In genomic region chr9:120579139-120579749, GRCh38 we compare ENCODE assay signal across 8 cellular contexts. TPM values are rescaled to one million over a fixed set of nuclear protein-coding genes. Genes with fewer than 3 reads are reported as not detected.
DNase-seq lines count a peak whose midpoint lies in the region; ATAC-seq, FAIRE-seq and TF ChIP-seq lines count a peak whose summit lies in the region.

No MANE protein-coding gene starts in this region.

- H3K9me1 ChIP-seq in endothelial cell of umbilical vein (replicated peaks; ENCODE audit: control insufficient read depth, extremely low read depth, insufficient read depth, low read length) = no peaks in the 10 kb centered on the region

- POLR2A ChIA-PET in RWPE1 (lab: Yijun Ruan, JAX; ENCODE audit: low non-redundant PET) = interaction anchor here (0.6 kb wide), 1 partner anchor 19 kb away, joined by 7 read pairs; no protein-coding TSS in a partner anchor
- POLR2A ChIA-PET in endothelial cell of umbilical vein (lab: Charles Lee) = no interaction called here

- peaks cover 53% of the 10 kb centered on the region for H3K79me2 ChIP-seq in endothelial cell of umbilical vein (ENCODE audit: control insufficient read depth, insufficient read depth, low read length)

- no peaks in the 10 kb centered on the region for H3K27me3 ChIP-seq in endothelial cell of umbilical vein (ENCODE audit: control insufficient read depth in 2 of 2, insufficient read depth in 2 of 2, low read length in 2 of 2)

- peaks cover 9% of the 10 kb centered on the region for H3K9me3 Mint-ChIP-seq in nephron progenitor cell

- no peaks in the 10 kb centered on the region for H3K36me3 ChIP-seq in endothelial cell of umbilical vein (ENCODE audit: control insufficient read depth in 2 of 2, extremely low read depth in 1 of 2, insufficient read depth in 2 of 2, low read length in 2 of 2)

- dilution Hi-C loops in endothelial cell of umbilical vein (cut with MboI; ENCODE audit: extremely low pct_ligation_motif_present, low sequenced_read_pairs) = no loop called here

- peak overlapping the region; percentile 86 for H3K4me2 ChIP-seq in endothelial cell of umbilical vein (ENCODE audit: insufficient read depth, low read length)

- H3K27ac ChIP-seq in RWPE1 (peak overlapping the region; percentile 76), endothelial cell of umbilical vein (ENCODE audit: insufficient read depth, low read depth, low read length) (peak overlapping the region; percentile 64)

- peaks cover 13% of the 10 kb centered on the region for H3K4me1 ChIP-seq in endothelial cell of umbilical vein (ENCODE audit: control insufficient read depth, extremely low read depth, insufficient read depth, low read length)

- TF ChIP-seq CTCF in RWPE1 (conservative IDR thresholded peaks at IDR 0.05; ENCODE audit: low read depth) (no peak), endothelial cell of umbilical vein (IDR thresholded peaks at IDR 0.05; ENCODE audit: extremely low read depth in 1 of 2, insufficient read depth in 1 of 2, low read depth in 1 of 2, low read length in 2 of 2) (no peak), nephron progenitor cell (IDR thresholded peaks at IDR 0.05) (no peak)

- H3K36me3 Mint-ChIP-seq in nephron progenitor cell (ENCODE audit: low read depth) = peaks cover 23% of the 10 kb centered on the region

- DNase-seq in stimulated activated CD4-positive, alpha-beta T cell treated with anti-CD3 and anti-CD28 coated beads, Interleukin-15, amount 100 ng/mL, for 24 hours = peak; percentile 20
- no peak for DNase-seq in stimulated activated CD4-positive, alpha-beta T cell treated with anti-CD3 and anti-CD28 coated beads, Interleukin-4, amount 100 ng/mL, for 4 hours
- peak; percentile 68 for DNase-seq in RWPE1 (ENCODE audit: low spot score)
- DNase-seq in endothelial cell of umbilical vein (ENCODE audit: low read depth, low spot score) = peak; percentile 2
- no peak for DNase-seq in nephron progenitor cell
- DNase-seq in SKM-1 treated with dmso at 0.1 percent for 144 hours (lab: John Stamatoyannopoulos, UW; ENCODE audit: unreplicated experiment) = no peak
- DNase-seq in NCI-H226 = no peak

- H3K4me3 Mint-ChIP-seq in nephron progenitor cell = peak overlapping the region; percentile 98

- no peaks in the 10 kb centered on the region for H4K20me1 ChIP-seq in endothelial cell of umbilical vein (replicated peaks; ENCODE audit: control insufficient read depth, extremely low read depth, insufficient read depth, low read length)

- BruUV-seq in endothelial cell of umbilical vein (replicated peaks; lab: Mats Ljungman, UMichigan) = TSS peak; percentile 15

- H3K4me3 ChIP-seq in endothelial cell of umbilical vein (replicated peaks in 1 of 3; ENCODE audit: insufficient read depth in 1 of 3, low read depth in 1 of 3, low read length in 3 of 3) = peak overlapping the region; percentile 73 to 76 (median 75)

- no peak for FAIRE-seq in endothelial cell of umbilical vein (lab: Jason Lieb, UNC)

- peaks cover 28% of the 10 kb centered on the region for H3K4me1 Mint-ChIP-seq in nephron progenitor cell

- no peak for TF ChIP-seq POLR2A in endothelial cell of umbilical vein (IDR thresholded peaks at IDR 0.05; ENCODE audit: low read depth, low read length)

- H3K9ac ChIP-seq in endothelial cell of umbilical vein (replicated peaks; ENCODE audit: extremely low read depth, insufficient read depth, low read length) = peak overlapping the region; percentile 77

- peak overlapping the region; percentile 66 for H3K27ac Mint-ChIP-seq in nephron progenitor cell

- peaks cover 14% of the 10 kb centered on the region for H3K27me3 Mint-ChIP-seq in nephron progenitor cell (ENCODE audit: low read depth, poor library complexity)

- H2AFZ ChIP-seq in endothelial cell of umbilical vein (ENCODE audit: low read depth, low read length) = peak overlapping the region; percentile 75

- H3K9me3 ChIP-seq in endothelial cell of umbilical vein (replicated peaks; ENCODE audit: control insufficient read depth, insufficient read depth, low read length) = no peaks in the 10 kb centered on the region

- ATAC-seq in HG03139 (IDR thresholded peaks at IDR 0.05; ENCODE audit: unreplicated experiment) = no peak

- intact Hi-C loops in endothelial cell of umbilical vein (cut with micrococcal nuclease) = no loop called here

- CTCF ChIA-PET in RWPE1 (lab: Yijun Ruan, JAX) = interaction anchor here (0.7 kb wide), 1 partner anchor 459 kb away, joined by 5 read pairs; no protein-coding TSS in a partner anchor
- CTCF ChIA-PET in endothelial cell of umbilical vein (lab: Charles Lee) = no interaction called here

TF ChIP-seq in endothelial cell of umbilical vein, 7 proteins besides CTCF, POLR2A, EP300 and RAD21:
- TF ChIP-seq FOS (IDR thresholded peaks at IDR 0.05; ENCODE audit: borderline replicate concordance, insufficient read depth, low read length) (no peak), GATA2 (IDR thresholded peaks at IDR 0.05; ENCODE audit: insufficient read depth, insufficient read length, low read depth, low read length) (no peak), JUN (IDR thresholded peaks at IDR 0.05; ENCODE audit: borderline replicate concordance, insufficient read depth, insufficient read length, low read depth) (no peak), POLR2AphosphoS5 (IDR thresholded peaks at IDR 0.05; ENCODE audit: insufficient read depth, low read depth, low read length) (no peak), MYC (IDR thresholded peaks at IDR 0.05; ENCODE audit: low read depth, low read length) (no peak), EZH2 (IDR thresholded peaks at IDR 0.05; ENCODE audit: borderline replicate concordance, low read depth, low read length, severe bottlenecking) (no peak)
- TF ChIP-seq, protein P1, sequence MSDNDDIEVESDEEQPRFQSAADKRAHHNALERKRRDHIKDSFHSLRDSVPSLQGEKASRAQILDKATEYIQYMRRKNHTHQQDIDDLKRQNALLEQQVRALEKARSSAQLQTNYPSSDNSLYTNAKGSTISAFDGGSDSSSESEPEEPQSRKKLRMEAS (IDR thresholded peaks at IDR 0.05; ENCODE audit: insufficient read depth, insufficient read length) = no peak

RNA-seq across cellular contexts. Expression of gene CDK5RAP2, which starts 0.7 kb away (rescaled TPM):
- 53.5 and 56.7 TPM in 2 replicates for total RNA-seq in endothelial cell of umbilical vein
- 17.0 and 17.5 TPM in 2 replicates for polyA plus RNA-seq in endothelial cell of umbilical vein
- polyA plus RNA-seq in endothelial cell of umbilical vein (2011; cell fraction: cytosol; rRNA removed) = 24.9 and 32.8 TPM in 2 replicates
- 72.0 and 95.9 TPM in 2 replicates for polyA plus RNA-seq in endothelial cell of umbilical vein (2011; cell fraction: nucleus; rRNA removed)
- 20.6 and 26.5 TPM in 2 replicates for polyA plus RNA-seq in endothelial cell of umbilical vein (2012)
- polyA minus RNA-seq in endothelial cell of umbilical vein = 46.5 and 52.2 TPM in 2 replicates
- polyA minus RNA-seq in endothelial cell of umbilical vein (2011; cell fraction: cytosol; rRNA and poly(A)+ RNA removed) = 46.8 TPM
- 60.1 and 73.7 TPM in 2 replicates for polyA minus RNA-seq in endothelial cell of umbilical vein (2011; cell fraction: nucleus; rRNA and poly(A)+ RNA removed)

Comparison
In these comparisons a context has a peak if more than half of its experiments do, and no peak if none do; other contexts are left out.
1. DNase-seq: peak in stimulated activated CD4-positive, alpha-beta T cell treated with anti-CD3 and anti-CD28 coated beads, Interleukin-15, amount 100 ng/mL, for 24 hours (single experiment), RWPE1 (single experiment) and endothelial cell of umbilical vein (single experiment); none in stimulated activated CD4-positive, alpha-beta T cell treated with anti-CD3 and anti-CD28 coated beads, Interleukin-4, amount 100 ng/mL, for 4 hours (0 of 2), nephron progenitor cell (single experiment), SKM-1 treated with dmso at 0.1 percent for 144 hours (single experiment) and NCI-H226 (single experiment).